In genomic region chr6:158161566-158162254, GRCh38 we compare ENCODE assay signal across 21 cellular contexts. TPM values are rescaled to one million over a fixed set of nuclear protein-coding genes. Genes with fewer than 3 reads are reported as not detected.
DNase-seq lines count a peak whose midpoint lies in the region; ATAC-seq and TF ChIP-seq lines count a peak whose summit lies in the region.
"Had no signal": no experiment of that assay in that cellular context is flagged by ENCODE, and none has a peak within 500 bp of the region (broad histone marks: within the 10 kb centered on the region; RNA-seq: fewer than 3 reads in every experiment).

No MANE protein-coding gene starts in this region.

- DNase-seq in NB4 (ENCODE audit: low read depth), result peak; percentile 44
- DNase-seq in thoracic aorta (ENCODE audit: low spot score), result no peak
- DNase-seq in SIG-M5 treated with dmso at 0.1 percent for 504 hours (lab: John Stamatoyannopoulos, UW; ENCODE audit: unreplicated experiment), result no peak
- no peak for DNase-seq in GM19240 (ENCODE audit: insufficient read length, low spot score)
- DNase-seq: activated T-cell treated with anti-CD3 and anti-CD28 coated beads, Interleukin-2, amount 50 U/mL, for 24 hours; body of pancreas; gastrocnemius medialis; GDM1; lower lobe of right lung; naive thymus-derived CD8-positive, alpha-beta T cell; NCI-H2029; NCI-H510A treated with DMSO at 0.1 percent for 48 hours; posterior cingulate gyrus; SHP77 treated with DMSO at 0.1 percent for 48 hours; stimulated activated CD4-positive, alpha-beta T cell treated with anti-CD3 and anti-CD28 coated beads, Interleukin-2, amount 100 ng/mL, for 48 hours had no signal

- POLR2A ChIA-PET in HEK293 (lab: Yijun Ruan, JAX), result no interaction called here

- H3K27ac ChIP-seq in HEK293 (ENCODE audit: extremely low read depth, low read depth, low read length) (no peak overlapping the region), thoracic aorta (peak overlapping the region; percentile 33 to 57)
- H3K27ac ChIP-seq: body of pancreas, epithelial cell of prostate, gastrocnemius medialis, lower lobe of right lung, suprapubic skin had no signal

- ATAC-seq in esophagus mucosa (peak; percentile 71), thoracic aorta (ENCODE audit: insufficient number of reproducible peaks, low FRiP score, low read depth) (no peak), GM18517 (IDR thresholded peaks at IDR 0.05; ENCODE audit: unreplicated experiment) (no peak)
- ATAC-seq: activated naive CD4-positive, alpha-beta T cell treated with anti-CD3 and anti-CD28 coated beads, Interleukin-2, amount 50 U/mL, for 72 hours; body of pancreas; gastrocnemius medialis; lower lobe of right lung; naive thymus-derived CD8-positive, alpha-beta T cell had no signal

- H3K9me3 ChIP-seq in HEK293 (ENCODE audit: control insufficient read depth, insufficient read depth, low read depth, low read length) (no peaks in the 10 kb centered on the region), thoracic aorta (no peaks in the 10 kb centered on the region)
- H3K9me3 ChIP-seq: body of pancreas, gastrocnemius medialis, lower lobe of right lung, suprapubic skin had no signal

- no peak for TF ChIP-seq CTCF in HEK293 (tag by site-specific recombination; IDR thresholded peaks at IDR 0.05)
- no peak for TF ChIP-seq CTCF in NB4 (IDR thresholded peaks at IDR 0.05; ENCODE audit: low read depth, low read length)
- TF ChIP-seq CTCF in thoracic aorta (IDR thresholded peaks at IDR 0.05), result no peak

- CTCF ChIA-PET in HEK293 (lab: Yijun Ruan, JAX), result interaction anchor here (1.3 kb wide), 1 partner anchor 19 kb away, joined by 6 read pairs; no protein-coding TSS in a partner anchor

- H3K4me1 ChIP-seq in HEK293 (ENCODE audit: control insufficient read depth, insufficient read depth, low read length) (peaks cover 3% of the 10 kb centered on the region; the same call in 1 of the 2 replicates), thoracic aorta (ENCODE audit: control insufficient read depth in 1 of 2, low read depth in 2 of 2) (peaks cover 12 to 23% of the 10 kb centered on the region in 2 donors)
- H3K4me1 ChIP-seq: lower lobe of right lung had no signal

- H3K27me3 ChIP-seq in thoracic aorta (replicated peaks; ENCODE audit: insufficient read depth), result no peaks in the 10 kb centered on the region
- H3K27me3 ChIP-seq: body of pancreas, gastrocnemius medialis, suprapubic skin had no signal

- no peak overlapping the region for H3K4me3 ChIP-seq in HEK293 (ENCODE audit: low read depth, low read length)
- H3K4me3 ChIP-seq in NB4 (ENCODE audit: low read depth, low read length), result no peak overlapping the region
- no peak overlapping the region for H3K4me3 ChIP-seq in thoracic aorta
- H3K4me3 ChIP-seq: body of pancreas, gastrocnemius medialis, lower lobe of right lung, suprapubic skin had no signal

- TF ChIP-seq POLR2A in NB4 (IDR thresholded peaks at IDR 0.05; ENCODE audit: extremely low read depth, insufficient read length), result no peak

- H3K36me3 ChIP-seq in HEK293 (ENCODE audit: control insufficient read depth in 2 of 2, insufficient read depth in 1 of 2, low read length in 2 of 2) (peaks cover 8 to 11% of the 10 kb centered on the region in 2 experiments), thoracic aorta (peaks cover 3% of the 10 kb centered on the region)

TF ChIP-seq in HEK293, 187 proteins besides CTCF, POLR2A, EP300 and RAD21:
- TF ChIP-seq ZNF335 (tag by site-specific recombination; conservative IDR thresholded peaks at IDR 0.05) (peak; percentile 36; the same call in 1 of the 2 replicates), RBAK (tag by site-specific recombination; IDR thresholded peaks at IDR 0.05) (no peak)
TF ChIP-seq in HEK293: peak in this region for 1.

RNA-seq across cellular contexts. Expression of gene SERAC1, which starts 6.4 kb away (rescaled TPM):
- total RNA-seq in esophagus mucosa, result 7.4 TPM
- total RNA-seq in thoracic aorta, result 10 to 100 TPM; 16.5 to 21.8 TPM

RNA-seq across cellular contexts. Expression of gene GTF2H5, which starts 6.4 kb away (rescaled TPM):
- total RNA-seq in esophagus mucosa (20.4 TPM), thoracic aorta (1 to 10 TPM; 3.1 to 3.7 TPM)
